2 cellular contexts compared by ENCODE assay signal in the genomic region with DNA sequence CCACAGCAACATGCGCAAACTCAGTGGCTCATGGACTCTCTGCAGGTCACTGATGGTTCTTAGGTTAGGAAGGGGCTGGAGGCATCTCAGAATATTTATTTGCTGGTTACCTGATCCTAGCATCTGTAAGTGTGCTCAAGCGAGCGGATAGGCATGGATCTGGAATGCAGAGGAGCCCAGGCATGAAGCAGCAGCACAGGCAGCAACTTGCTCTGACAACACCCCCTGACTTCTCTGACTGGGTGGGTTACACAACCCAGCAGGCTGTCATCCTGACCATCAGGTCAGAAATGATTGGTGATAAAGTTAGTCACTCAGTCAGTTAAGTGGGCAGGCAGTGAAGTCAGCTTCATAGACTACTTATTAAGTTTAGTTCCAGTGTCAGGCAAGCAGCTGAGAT. TPM values are rescaled to one million over a fixed set of nuclear protein-coding genes. Genes with fewer than 3 reads are reported as not detected.
"Had no signal": no experiment of that assay in that cellular context is flagged by ENCODE, and none has a peak within 500 bp of the region (broad histone marks: within the 10 kb centered on the region; RNA-seq: fewer than 3 reads in every experiment).

No MANE protein-coding gene starts in this region.

RNA-seq across cellular contexts. Expression of a gene that starts 50.4 kb away (rescaled TPM):
- total RNA-seq: cardiac septum, sciatic nerve had no signal
